In the genomic region with DNA sequence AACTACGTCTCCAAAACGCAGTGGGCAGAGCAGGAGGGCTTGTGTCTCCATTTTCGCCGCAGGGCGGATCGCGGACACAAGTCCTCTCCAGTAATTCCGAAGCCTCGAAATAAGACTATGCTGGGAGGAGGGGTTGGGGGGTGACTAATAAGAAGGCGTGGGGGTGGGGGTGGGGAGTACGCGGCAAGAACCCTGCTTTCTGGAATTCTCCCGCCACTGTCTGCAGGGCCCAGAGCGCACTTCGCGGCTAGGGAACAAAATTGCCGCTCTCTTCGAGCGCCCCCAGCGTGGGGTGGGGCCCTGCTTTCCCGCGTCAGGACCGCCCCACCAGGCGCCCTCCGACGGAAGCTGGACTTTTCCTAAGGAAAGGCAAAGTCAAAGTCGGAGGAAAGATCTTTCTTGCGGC, we compare ENCODE assay signal across 9 cellular contexts. TPM values are rescaled to one million over a fixed set of nuclear protein-coding genes. Genes with fewer than 3 reads are reported as not detected.
A peak's percentile ranks its signal among the peaks of the same experiment; 100 is the strongest.
DNase-seq lines count a peak whose midpoint lies in the region; ATAC-seq and TF ChIP-seq lines count a peak whose summit lies in the region.
"Had no signal": no experiment of that assay in that cellular context is flagged by ENCODE, and none has a peak within 500 bp of the region (broad histone marks: within the 10 kb centered on the region; RNA-seq: fewer than 3 reads in every experiment).

No MANE protein-coding gene starts in this region.

- H3F3A ChIP-seq in SK-N-SH (replicated peaks; ENCODE audit: insufficient read depth) (no peaks in the 10 kb centered on the region), neural progenitor cell (ENCODE audit: low read depth) (no peaks in the 10 kb centered on the region)

- H3K79me2 ChIP-seq in SK-N-SH (ENCODE audit: insufficient read depth) (no peaks in the 10 kb centered on the region), neural progenitor cell (ENCODE audit: low read depth) (no peaks in the 10 kb centered on the region)

- no peak for TF ChIP-seq EP300 in SK-N-SH (IDR thresholded peaks at IDR 0.05; ENCODE audit: borderline replicate concordance in 1 of 2, low read depth in 1 of 2, low read length in 1 of 2)

- DNase-seq in AG08396 (ENCODE audit: low spot score): peak; percentile 66
- peak; percentile 13 for DNase-seq in SK-N-SH
- DNase-seq in fibroblast of pulmonary artery (ENCODE audit: low read depth): peak; percentile 39
- DNase-seq in neural progenitor cell (ENCODE audit: low spot score): peak; percentile 57
- no peak for DNase-seq in DMS 273 (lab: John Stamatoyannopoulos, UW; ENCODE audit: unreplicated experiment)
- no peak for DNase-seq in NCI-H1048 (lab: John Stamatoyannopoulos, UW)

- no peaks in the 10 kb centered on the region for H3K9me2 ChIP-seq in SK-N-SH

- 0 out of 2 replicates have a peak overlapping the region, but pooled peaks have one; percentile 22 for H2AFZ ChIP-seq in SK-N-SH (ENCODE audit: low read depth)
- H2AFZ ChIP-seq in neural progenitor cell (replicated peaks): peak overlapping the region; percentile 82

- CTCF ChIA-PET in SK-N-SH (lab: Yijun Ruan, JAX): interaction anchor here (1.0 kb wide), 1 partner anchor 15 kb away, joined by 3 read pairs; no protein-coding TSS in a partner anchor

- H3K36me3 Mint-ChIP-seq in neural progenitor cell: peaks cover 6% of the 10 kb centered on the region

- H3K4me1 ChIP-seq in SK-N-SH (ENCODE audit: control insufficient read depth in 1 of 2, insufficient read depth in 2 of 2, low read depth in 1 of 2, low read length in 1 of 2): no peaks in the 10 kb centered on the region
- H3K4me1 ChIP-seq in neural progenitor cell: no peaks in the 10 kb centered on the region

- 4% methylated on average over 18 of the region's 28 CpGs for WGBS in SK-N-SH (ENCODE audit: low lambda C conversion rate)

- peak overlapping the region in 1 of 2 experiments; percentile 26; a peak in 2 of 4 replicates for H3K4me3 ChIP-seq in SK-N-SH (ENCODE audit: low read depth in 2 of 2, low read length in 1 of 2)
- peak overlapping the region; percentile 42 for H3K4me3 ChIP-seq in fibroblast of pulmonary artery (replicated peaks; ENCODE audit: low read depth, low read length)
- peak overlapping the region; percentile 36 for H3K4me3 ChIP-seq in neural progenitor cell
- H3K4me3 ChIP-seq: SK-N-MC had no signal

- H3K27ac Mint-ChIP-seq in neural progenitor cell: no peak overlapping the region

- TF ChIP-seq CTCF in SK-N-SH (IDR thresholded peaks at IDR 0.05): no peak
- TF ChIP-seq CTCF in fibroblast of pulmonary artery (IDR thresholded peaks at IDR 0.05; ENCODE audit: low read length, missing control alignments): no peak
- TF ChIP-seq CTCF in neural progenitor cell (IDR thresholded peaks at IDR 0.05): no peak

- no peaks in the 10 kb centered on the region for H4K20me1 ChIP-seq in SK-N-SH (ENCODE audit: insufficient read depth)
- peaks cover 8% of the 10 kb centered on the region for H4K20me1 ChIP-seq in neural progenitor cell (ENCODE audit: low read depth)

- H3K27ac ChIP-seq in SK-N-SH (ENCODE audit: low read depth in 2 of 2, low read length in 1 of 2): no peak overlapping the region
- no peak overlapping the region for H3K27ac ChIP-seq in neural progenitor cell
- H3K27ac ChIP-seq: SK-N-MC had no signal

- peaks cover 4% of the 10 kb centered on the region for H3K9me3 Mint-ChIP-seq in neural progenitor cell

- H3K9me3 ChIP-seq in SK-N-SH: no peaks in the 10 kb centered on the region
- no peaks in the 10 kb centered on the region for H3K9me3 ChIP-seq in neural progenitor cell (ENCODE audit: low read depth)

- H3K4me2 ChIP-seq in SK-N-SH (peak overlapping the region; percentile 48; the same call in 1 of the 2 replicates), neural progenitor cell (peak overlapping the region; percentile 71)

- no peak for TF ChIP-seq RAD21 in SK-N-SH (IDR thresholded peaks at IDR 0.05; ENCODE audit: low read length)

- POLR2A ChIA-PET in SK-N-SH (lab: Yijun Ruan, JAX): no interaction called here

- peaks cover 44% of the 10 kb centered on the region for H3K27me3 Mint-ChIP-seq in neural progenitor cell (ENCODE audit: insufficient read depth, low read depth)

- peaks cover 16% of the 10 kb centered on the region for H3K4me1 Mint-ChIP-seq in neural progenitor cell

- H3K4me3 Mint-ChIP-seq in neural progenitor cell: peak overlapping the region; percentile 80

- H3K27me3 ChIP-seq in SK-N-SH (ENCODE audit: insufficient read depth) (peaks cover 67% of the 10 kb centered on the region), neural progenitor cell (peaks cover 83% of the 10 kb centered on the region)

- no peak for ATAC-seq in GM21619 (IDR thresholded peaks at IDR 0.05; ENCODE audit: unreplicated experiment)
- ATAC-seq in GM18873 (IDR thresholded peaks at IDR 0.05; ENCODE audit: low FRiP score, unreplicated experiment): no peak

- H3K9ac ChIP-seq in SK-N-SH (no peak overlapping the region), neural progenitor cell (no peak overlapping the region)

- H3K36me3 ChIP-seq in SK-N-SH (replicated peaks in 1 of 2; ENCODE audit: control insufficient read depth in 1 of 2, insufficient read depth in 2 of 2, low read length in 1 of 2): no peaks in the 10 kb centered on the region
- no peaks in the 10 kb centered on the region for H3K36me3 ChIP-seq in neural progenitor cell

TF ChIP-seq in SK-N-SH, 30 proteins besides CTCF, POLR2A, EP300 and RAD21:
- TF ChIP-seq TCF12 (IDR thresholded peaks at IDR 0.05) (no peak), ELF1 (IDR thresholded peaks at IDR 0.05) (no peak), FOSL2 (IDR thresholded peaks at IDR 0.05; ENCODE audit: borderline replicate concordance, low read depth) (no peak), EZH2phosphoT487 (IDR thresholded peaks at IDR 0.05; ENCODE audit: borderline replicate concordance, low read depth) (no peak; the same call in 1 of the 2 replicates), NFIC (IDR thresholded peaks at IDR 0.05; ENCODE audit: borderline replicate concordance) (no peak), JUND (IDR thresholded peaks at IDR 0.05) (no peak), GABPA (IDR thresholded peaks at IDR 0.05; ENCODE audit: low read depth) (no peak), RFX5 (IDR thresholded peaks at IDR 0.05; ENCODE audit: low read length) (no peak)
- TF ChIP-seq, protein P1, sequence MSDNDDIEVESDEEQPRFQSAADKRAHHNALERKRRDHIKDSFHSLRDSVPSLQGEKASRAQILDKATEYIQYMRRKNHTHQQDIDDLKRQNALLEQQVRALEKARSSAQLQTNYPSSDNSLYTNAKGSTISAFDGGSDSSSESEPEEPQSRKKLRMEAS (IDR thresholded peaks at IDR 0.05; ENCODE audit: low read depth): no peak

RNA-seq across cellular contexts. Expression of gene NR4A2, which starts 12.0 kb away (rescaled TPM):
- 13.9 and 16.2 TPM in 2 replicates for polyA plus RNA-seq in SK-N-SH (2012; rRNA removed)
- polyA plus RNA-seq in SK-N-SH (2012; cell fraction: cytosol; rRNA removed): 4.2 and 9.1 TPM in 2 replicates
- polyA plus RNA-seq in SK-N-SH (2012; cell fraction: nucleus; rRNA removed): 56.6 and 90.7 TPM in 2 replicates
- 0.37 and 0.56 TPM in 2 replicates for total RNA-seq in neural progenitor cell (ENCODE audit: low replicate concordance)

Comparison
In these comparisons a context has a peak if more than half of its experiments do, and no peak if none do; other contexts are left out.
1. DNase-seq: peak in AG08396 (single experiment), SK-N-SH (single experiment), fibroblast of pulmonary artery (single experiment) and neural progenitor cell (single experiment); none in DMS 273 (single experiment) and NCI-H1048 (single experiment).